In the genomic region with DNA sequence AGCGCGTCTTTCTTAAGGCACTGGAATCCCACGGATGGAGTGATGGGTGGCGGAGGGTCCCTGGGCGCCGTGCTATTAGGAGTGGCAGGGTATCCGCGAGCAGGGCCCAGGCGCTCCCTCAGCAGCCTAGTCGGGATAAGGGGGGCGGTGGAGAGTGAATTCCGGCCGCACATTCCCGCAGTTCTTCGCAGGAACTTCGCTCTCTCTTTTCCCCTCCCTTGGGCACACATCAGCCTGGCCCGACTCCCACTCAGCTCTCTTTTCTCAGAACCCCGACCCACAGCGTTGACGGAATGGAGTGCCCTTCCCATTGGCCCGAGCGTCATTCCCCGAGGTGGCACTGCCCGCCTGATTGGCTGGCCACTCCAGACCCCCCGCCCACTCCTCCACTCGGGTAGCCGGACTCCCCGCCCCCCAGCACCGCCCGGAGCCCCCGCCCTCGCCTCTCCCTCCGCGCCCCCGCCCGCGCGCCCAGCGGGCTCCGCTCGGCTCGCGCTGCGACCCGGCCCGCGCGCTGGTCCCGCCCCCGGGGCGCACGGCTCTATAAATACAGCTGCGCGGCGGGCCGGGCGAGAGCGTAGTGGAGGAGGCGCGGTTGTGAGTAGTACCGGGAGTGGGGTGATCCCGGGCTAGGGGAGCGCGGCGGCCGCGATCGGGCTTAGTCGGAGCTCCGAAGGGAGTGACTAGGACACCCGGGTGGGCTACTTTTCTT, we compare ENCODE assay signal across 8 cellular contexts. TPM values are rescaled to one million over a fixed set of nuclear protein-coding genes. Genes with fewer than 3 reads are reported as not detected.
A peak's percentile ranks its signal among the peaks of the same experiment; 100 is the strongest.
DNase-seq lines count a peak whose midpoint lies in the region; ATAC-seq, FAIRE-seq and TF ChIP-seq lines count a peak whose summit lies in the region.

A gene with protein sequence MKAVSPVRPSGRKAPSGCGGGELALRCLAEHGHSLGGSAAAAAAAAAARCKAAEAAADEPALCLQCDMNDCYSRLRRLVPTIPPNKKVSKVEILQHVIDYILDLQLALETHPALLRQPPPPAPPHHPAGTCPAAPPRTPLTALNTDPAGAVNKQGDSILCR (plus strand): TSS at position 572 of the 712 bp plus-strand sequence. CDS start 385 bp downstream, outside the sequence.

- CTCF ChIA-PET in K562 (lab: Yijun Ruan, JAX; ENCODE audit: low intra/inter-chr PET ratio) = no interaction called here
- CTCF ChIA-PET in naive thymus-derived CD4-positive, alpha-beta T cell (lab: Charles Lee) = no interaction called here

- H3K9me1 ChIP-seq in K562 (ENCODE audit: control insufficient read depth, insufficient read depth, low read length) = no peaks in the 10 kb centered on the region

- H3K4me2 ChIP-seq in K562 (ENCODE audit: insufficient read depth, low read length) = no peak within 1 kb of the TSS

- no peak within 1 kb of the TSS for H3K4me3 ChIP-seq in K562
- H3K4me3 ChIP-seq in naive thymus-derived CD4-positive, alpha-beta T cell (ENCODE audit: low read length) = no peak within 1 kb of the TSS

- no peaks in the 10 kb centered on the region for H3K79me2 ChIP-seq in K562 (ENCODE audit: control insufficient read depth, insufficient read depth, low read length)

- ATAC-seq in K562 = no peak
- ATAC-seq in naive thymus-derived CD4-positive, alpha-beta T cell = no peak

- no peak within 1 kb of the TSS for H3K27ac ChIP-seq in K562 (ENCODE audit: extremely low read depth, low read depth, low read length)
- no peak within 1 kb of the TSS for H3K27ac ChIP-seq in naive thymus-derived CD4-positive, alpha-beta T cell (ENCODE audit: low read depth, low read length)

- no peak for TF ChIP-seq POLR2A in K562 (conservative IDR thresholded peaks at IDR 0.05)

- in situ Hi-C loops in K562 (cut with MboI) = no loop called here

- H3K27ac Mint-ChIP-seq in naive thymus-derived CD4-positive, alpha-beta T cell = no peak within 1 kb of the TSS

- H3K9me3 ChIP-seq in K562 (replicated peaks; ENCODE audit: control insufficient read depth, insufficient read depth, low read depth, low read length) = no peaks in the 10 kb centered on the region
- H3K9me3 ChIP-seq in naive thymus-derived CD4-positive, alpha-beta T cell (ENCODE audit: control insufficient read depth in 2 of 3, low read length in 3 of 3) = no peaks in the 10 kb centered on the region

- no peaks in the 10 kb centered on the region for H4K20me1 ChIP-seq in K562 (replicated peaks; ENCODE audit: control insufficient read depth, insufficient read depth, low read length)

- no peak within 1 kb of the TSS for H2AFZ ChIP-seq in K562 (ENCODE audit: low read depth, low read length)

- TF ChIP-seq RAD21 in K562 (CRISPR knock-in tag; conservative IDR thresholded peaks at IDR 0.05 in 1 of 2, IDR thresholded peaks at IDR 0.05 in 1 of 2) = no peak

- H3K27me3 ChIP-seq in K562 (ENCODE audit: control insufficient read depth in 2 of 2, insufficient read depth in 2 of 2, low read length in 2 of 2) = peaks cover 0 to 5% of the 10 kb centered on the region in 2 experiments; a peak in 1 of 5 replicates
- H3K27me3 ChIP-seq in naive thymus-derived CD4-positive, alpha-beta T cell (ENCODE audit: control insufficient read depth in 2 of 2, insufficient read depth in 2 of 2, low read length in 2 of 2) = no peaks in the 10 kb centered on the region

- DNase-seq in COR-L47 (lab: John Stamatoyannopoulos, UW) (peak; percentile 86), NCI-H128 (lab: John Stamatoyannopoulos, UW; ENCODE audit: unreplicated experiment) (peak; percentile 41), K562 (ENCODE audit: extremely low read depth in 1 of 4, low spot score in 3 of 4) (no peak), hypothalamus (lab: John Stamatoyannopoulos, UW) (peak in 50 of 51 donors; percentile 19 to 98 (median 88)), putamen (ENCODE audit: low spot score) (peak; percentile 87), GM19240 (ENCODE audit: insufficient read length, low spot score) (no peak), LoVo (ENCODE audit: low spot score) (no peak)
- no peak for DNase-seq in naive thymus-derived CD4-positive, alpha-beta T cell

- no peak within 1 kb of the TSS for H3K9ac ChIP-seq in K562 (ENCODE audit: insufficient read depth in 1 of 2, low read depth in 2 of 2, low read length in 2 of 2)

- no peak for TF ChIP-seq EP300 in K562 (IDR thresholded peaks at IDR 0.05; ENCODE audit: low read length)

- H3K36me3 ChIP-seq in K562 (ENCODE audit: control insufficient read depth, insufficient read depth, low read length) = no peaks in the 10 kb centered on the region
- H3K36me3 ChIP-seq in naive thymus-derived CD4-positive, alpha-beta T cell (ENCODE audit: control insufficient read depth in 2 of 3, insufficient read depth in 3 of 3, low read length in 3 of 3) = no peaks in the 10 kb centered on the region

- peak within 1 kb of the TSS in 2 of 10 donors; percentile 30 to 50 for H3K4me3 Mint-ChIP-seq in naive thymus-derived CD4-positive, alpha-beta T cell

- FAIRE-seq in K562 (lab: Jason Lieb, UNC) = no peak

- intact Hi-C loops in K562 (cut with micrococcal nuclease) = no loop called here
- intact Hi-C loops in naive thymus-derived CD4-positive, alpha-beta T cell (cut with micrococcal nuclease) = no loop called here

- peaks cover 0 to 10% (median 0%) of the 10 kb centered on the region in 11 donors for H3K9me3 Mint-ChIP-seq in naive thymus-derived CD4-positive, alpha-beta T cell

- WGBS in K562 (ENCODE audit: insufficient coverage, low coverage, missing lambda C conversion rate) = 41% methylated on average over 44 of the region's 71 CpGs

- peaks cover 0 to 9% of the 10 kb centered on the region in 2 experiments; a peak in 1 of 5 replicates for H3K4me1 ChIP-seq in K562 (replicated peaks in 1 of 2; ENCODE audit: control insufficient read depth in 2 of 2, insufficient read depth in 2 of 2, low read length in 2 of 2)
- H3K4me1 ChIP-seq in naive thymus-derived CD4-positive, alpha-beta T cell (ENCODE audit: control insufficient read depth in 2 of 2, insufficient read depth in 2 of 2, low read length in 2 of 2) = no peaks in the 10 kb centered on the region

- peaks cover 0 to 14% (median 10%) of the 10 kb centered on the region in 7 donors for H3K4me1 Mint-ChIP-seq in naive thymus-derived CD4-positive, alpha-beta T cell

- no peaks in the 10 kb centered on the region for H3K36me3 Mint-ChIP-seq in naive thymus-derived CD4-positive, alpha-beta T cell

- H3K27me3 Mint-ChIP-seq in naive thymus-derived CD4-positive, alpha-beta T cell = peaks cover 51 to 59% (median 53%) of the 10 kb centered on the region in 5 donors

- no peak for TF ChIP-seq CTCF in K562 (IDR thresholded peaks at IDR 0.05 in 2 of 3, conservative IDR thresholded peaks at IDR 0.05 in 1 of 3; ENCODE audit: insufficient read depth in 2 of 3, low read depth in 1 of 3, low read length in 3 of 3)

- BruUV-seq in K562 (replicated peaks; lab: Mats Ljungman, UMichigan) = no TSS peak

- POLR2A ChIA-PET in K562 (lab: Yijun Ruan, JAX) = no interaction called here
- POLR2A ChIA-PET in naive thymus-derived CD4-positive, alpha-beta T cell (lab: Charles Lee) = no interaction called here

TF ChIP-seq in K562, 482 proteins besides CTCF, POLR2A, EP300 and RAD21:
- TF ChIP-seq ZNF707 (CRISPR knock-in tag; conservative IDR thresholded peaks at IDR 0.05) (peak; percentile 66), ZNF140 (CRISPR knock-in tag; IDR thresholded peaks at IDR 0.05) (no peak)

RNA-seq across cellular contexts. Expression of the gene that starts here (rescaled TPM):
- not detected in 2 replicates for total RNA-seq in K562 (2011; cell fraction: chromatin; rRNA removed; ENCODE audit: low replicate concordance)
- not detected in 2 replicates for total RNA-seq in K562 (2011; cell fraction: nucleolus; rRNA removed)
- total RNA-seq in K562 (2011; cell fraction: nucleoplasm; rRNA removed) = not detected in 2 replicates
- total RNA-seq in K562 (2014; rRNA removed) (not detected in 2 replicates), K562 (2014; rRNA removed; fragmentation: Illumina TruSeq; extraction: Trizol) (not detected in 2 replicates), K562 (2015; rRNA removed; fragmentation: Illumina TruSeq; extraction: Trizol) (not detected in 2 replicates), K562 (2021) (0.07 TPM in 1 of 2 replicates, not detected in the other)
- polyA plus RNA-seq in K562 (2011; rRNA removed) (not detected in 2 replicates), K562 (2014; fragmentation: Illumina TruSeq; extraction: Trizol) (not detected in 2 replicates), K562 (2014; fragmentation: Nextera tagmentation; extraction: Ambion mirVana) (not detected), K562 (2014; rRNA removed) (not detected in 2 replicates)
- polyA plus RNA-seq in K562 (2011; cell fraction: cytosol; rRNA removed) = not detected in 2 replicates
- polyA plus RNA-seq in K562 (2011; cell fraction: nucleus; rRNA removed) = not detected in 2 replicates
- not detected in 2 replicates for polyA plus RNA-seq in K562 (2012)
- not detected in 2 replicates for polyA minus RNA-seq in K562 (2011; rRNA and poly(A)+ RNA removed)
- polyA minus RNA-seq in K562 (2011; cell fraction: cytosol; rRNA and poly(A)+ RNA removed) = not detected in 2 replicates
- not detected in 2 replicates for polyA minus RNA-seq in K562 (2011; cell fraction: nucleus; rRNA and poly(A)+ RNA removed)
- total RNA-seq in naive thymus-derived CD4-positive, alpha-beta T cell = not detected
- polyA plus RNA-seq in naive thymus-derived CD4-positive, alpha-beta T cell = not detected

Comparison
In these comparisons a context has a peak if more than half of its experiments do, and no peak if none do; other contexts are left out.
1. DNase-seq: peak in COR-L47 (single experiment), NCI-H128 (single experiment), hypothalamus (50 of 51) and putamen (single experiment); none in K562 (0 of 4), GM19240 (single experiment), LoVo (single experiment) and naive thymus-derived CD4-positive, alpha-beta T cell (0 of 9).